Comparison of ENCODE assay signal across 8 cellular contexts in genomic region chr1:161399257-161399998, GRCh38. TPM values are rescaled to one million over a fixed set of nuclear protein-coding genes. Genes with fewer than 3 reads are reported as not detected.
DNase-seq lines count a peak whose midpoint lies in the region; ATAC-seq, FAIRE-seq and TF ChIP-seq lines count a peak whose summit lies in the region.

No MANE protein-coding gene starts in this region.

- H3K27me3 ChIP-seq in right atrium auricular region: no peaks in the 10 kb centered on the region
- H3K27me3 ChIP-seq in psoas muscle (ENCODE audit: insufficient read depth in 3 of 3, low read length in 2 of 3): no peaks in the 10 kb centered on the region

- peak in 1 of 2 donors; percentile 58 for TF ChIP-seq CTCF in right atrium auricular region (IDR thresholded peaks at IDR 0.05)
- TF ChIP-seq CTCF in psoas muscle (IDR thresholded peaks at IDR 0.05): peak; percentile 49

- H3K27me3 Mint-ChIP-seq in T-helper 17 cell: peaks cover 8% of the 10 kb centered on the region

- H3K4me1 ChIP-seq in right atrium auricular region (peaks cover 0 to 10% of the 10 kb centered on the region in 2 donors), psoas muscle (no peaks in the 10 kb centered on the region)

- peak overlapping the region; percentile 99 for H3K27ac Mint-ChIP-seq in T-helper 17 cell

- whole genome bisulfite sequencing in psoas muscle, 3 donors: 0% methylated on average over 53 of the region's 53 CpGs

- no peaks in the 10 kb centered on the region for H3K36me3 Mint-ChIP-seq in T-helper 17 cell (ENCODE audit: low read depth)

- peak; percentile 84 for DNase-seq in NCI-H1694 treated with DMSO at 0.1 percent for 48 hours (lab: John Stamatoyannopoulos, UW)
- DNase-seq in T-helper 17 cell: peak; percentile 76 to 91 (median 90)
- peak; percentile 96 for DNase-seq in right atrium auricular region (ENCODE audit: low spot score)
- peak; percentile 87 to 94 for DNase-seq in psoas muscle
- peak; percentile 86 for DNase-seq in urothelium cell line (ENCODE audit: low spot score)

- peak; percentile 84 for TF ChIP-seq POLR2A in GM15510 (IDR thresholded peaks at IDR 0.05; ENCODE audit: borderline replicate concordance, extremely low read depth, insufficient read length)

- no peak for FAIRE-seq in urothelium cell line (lab: Jason Lieb, UNC)

- peaks cover 16% of the 10 kb centered on the region for H3K4me1 Mint-ChIP-seq in T-helper 17 cell

- ATAC-seq in HG02884 (IDR thresholded peaks at IDR 0.05; ENCODE audit: unreplicated experiment) (peak; percentile 77), T-helper 17 cell (peak; percentile 86), psoas muscle (peak; percentile 87 to 90 (median 90))

- H3K4me3 ChIP-seq in right atrium auricular region (peak overlapping the region; percentile 79 to 80), psoas muscle (peak overlapping the region; percentile 71)

- peak overlapping the region; percentile 90 for H3K4me3 Mint-ChIP-seq in T-helper 17 cell

- intact Hi-C loops in psoas muscle (cut with DNase I): no loop called here

- peak overlapping the region; percentile 94 for H3K27ac ChIP-seq in angular gyrus (ENCODE audit: low read depth, low read length)
- peak overlapping the region; percentile 100 for H3K27ac ChIP-seq in right atrium auricular region
- H3K27ac ChIP-seq in psoas muscle: peak overlapping the region; percentile 96

- H3K36me3 ChIP-seq in right atrium auricular region (no peaks in the 10 kb centered on the region), psoas muscle (ENCODE audit: insufficient read depth in 1 of 2, low read depth in 1 of 2) (no peaks in the 10 kb centered on the region)

- no peaks in the 10 kb centered on the region for H3K9me3 ChIP-seq in T-helper 17 cell (ENCODE audit: control insufficient read depth, low read length, poor library complexity, severe bottlenecking)
- H3K9me3 ChIP-seq in right atrium auricular region: no peaks in the 10 kb centered on the region
- no peaks in the 10 kb centered on the region for H3K9me3 ChIP-seq in psoas muscle

RNA-seq across cellular contexts. Expression of gene CFAP126, which starts 31.8 kb away (rescaled TPM):
- total RNA-seq in T-helper 17 cell: not detected
- not detected for total RNA-seq in right atrium auricular region
- not detected for total RNA-seq in psoas muscle
- polyA plus RNA-seq in psoas muscle: under 1 TPM in 1 of 3 donors, not detected in 2; 0.16 TPM

Comparison
In these comparisons a context has a peak if more than half of its experiments do, and no peak if none do; other contexts are left out.
1. Peak in every context shown above with its lines: DNase-seq, ATAC-seq, H3K4me3 ChIP-seq and H3K27ac ChIP-seq.